In genomic region chr5:52801329-52801728, GRCh38 we compare ENCODE assay signal across 8 cellular contexts. TPM values are rescaled to one million over a fixed set of nuclear protein-coding genes. Genes with fewer than 3 reads are reported as not detected.
DNase-seq lines count a peak whose midpoint lies in the region; ATAC-seq and TF ChIP-seq lines count a peak whose summit lies in the region.

No MANE protein-coding gene starts in this region.

- peak overlapping the region; percentile 56 for H3K27ac ChIP-seq in RWPE1

- H3K36me3 Mint-ChIP-seq in nephron (ENCODE audit: low read depth), result peaks cover 26% of the 10 kb centered on the region

- peak overlapping the region; percentile 77 for H3K4me3 ChIP-seq in endocrine pancreas (ENCODE audit: control insufficient read depth, insufficient read depth, low read length)

- no peak for TF ChIP-seq CTCF in RWPE1 (conservative IDR thresholded peaks at IDR 0.05; ENCODE audit: low read depth)
- no peak for TF ChIP-seq CTCF in nephron (IDR thresholded peaks at IDR 0.05; ENCODE audit: unreplicated experiment in 3 of 3)

- peak; percentile 1 for DNase-seq in NCI-H146 (lab: John Stamatoyannopoulos, UW)
- no peak for DNase-seq in NCI-H146 treated with DMSO at 0.1 percent for 48 hours (lab: John Stamatoyannopoulos, UW; ENCODE audit: unreplicated experiment)
- DNase-seq in RWPE1 (ENCODE audit: low spot score), result no peak
- DNase-seq in left colon, result no peak
- no peak for DNase-seq in mesenteric fat pad (ENCODE audit: low spot score)
- no peak for DNase-seq in DMS79 (lab: John Stamatoyannopoulos, UW)

- no peaks in the 10 kb centered on the region for H3K27me3 ChIP-seq in endocrine pancreas (ENCODE audit: control insufficient read depth, insufficient read depth, low read length)

- no peak for ATAC-seq in left colon

- no peaks in the 10 kb centered on the region for H3K27me3 Mint-ChIP-seq in nephron (ENCODE audit: low read depth)

- H3K9me3 Mint-ChIP-seq in nephron, result no peaks in the 10 kb centered on the region

- H3K36me3 ChIP-seq in endocrine pancreas (ENCODE audit: control insufficient read depth, insufficient read depth, low read length), result no peaks in the 10 kb centered on the region

- peak overlapping the region; percentile 56 for H3K9ac ChIP-seq in endocrine pancreas (ENCODE audit: control insufficient read depth, insufficient read depth, low read length)

- peaks cover 59% of the 10 kb centered on the region for H3K4me1 Mint-ChIP-seq in nephron

- intact Hi-C loops in left colon (cut with DNase I, micrococcal nuclease), result no loop called here

- peak overlapping the region; percentile 92 to 96 (median 93) for H3K4me3 Mint-ChIP-seq in nephron

- POLR2A ChIA-PET in RWPE1 (lab: Yijun Ruan, JAX; ENCODE audit: low non-redundant PET), result no interaction called here

- H3K4me1 ChIP-seq in endocrine pancreas (ENCODE audit: control insufficient read depth, insufficient read depth, low read length), result peaks cover 13% of the 10 kb centered on the region

- H3K27ac Mint-ChIP-seq in nephron, result peak overlapping the region; percentile 96 to 98 (median 98)

- no peaks in the 10 kb centered on the region for H3K9me3 ChIP-seq in endocrine pancreas (ENCODE audit: control insufficient read depth, low read length)

- CTCF ChIA-PET in RWPE1 (lab: Yijun Ruan, JAX), result interaction anchor here (0.7 to 2.3 kb wide), 5 partner anchors 9 to 1435 kb away, joined by 3 to 7 read pairs (median 4); partner anchors contain the start of genes ITGA1 and PELO

RNA-seq across cellular contexts. Expression of gene ITGA1, which starts 13.6 kb away (rescaled TPM):
- total RNA-seq in left colon, result 10 to 100 TPM; 25.2 to 47.0 TPM
- 62.3 TPM for total RNA-seq in mesenteric fat pad

RNA-seq across cellular contexts. Expression of gene PELO, which starts 13.6 kb away (rescaled TPM):
- total RNA-seq in left colon (10 to 100 TPM; 16.4 to 21.2 TPM), mesenteric fat pad (36.7 TPM)
